In genomic region chr15:45185903-45186770, GRCh38 we compare ENCODE assay signal across 8 cellular contexts. TPM values are rescaled to one million over a fixed set of nuclear protein-coding genes. Genes with fewer than 3 reads are reported as not detected.
DNase-seq lines count a peak whose midpoint lies in the region; ATAC-seq and TF ChIP-seq lines count a peak whose summit lies in the region.

No MANE protein-coding gene starts in this region.

- H3K4me1 Mint-ChIP-seq in endothelial cell (ENCODE audit: unreplicated experiment): peaks cover 39% of the 10 kb centered on the region
- H3K4me1 Mint-ChIP-seq in neural crest cell: peaks cover 62% of the 10 kb centered on the region

- peak overlapping the region; percentile 57 for H3K27ac Mint-ChIP-seq in endothelial cell (ENCODE audit: unreplicated experiment)
- peak overlapping the region; percentile 85 for H3K27ac Mint-ChIP-seq in neural crest cell (ENCODE audit: unreplicated experiment)

- H3K9me3 Mint-ChIP-seq in endothelial cell (ENCODE audit: unreplicated experiment): no peaks in the 10 kb centered on the region
- H3K9me3 Mint-ChIP-seq in neural crest cell: peaks cover 2% of the 10 kb centered on the region

- peaks cover 20% of the 10 kb centered on the region for H3K27me3 Mint-ChIP-seq in endothelial cell (ENCODE audit: unreplicated experiment)
- peaks cover 4% of the 10 kb centered on the region for H3K27me3 Mint-ChIP-seq in neural crest cell (ENCODE audit: low read depth)

- peak overlapping the region; percentile 75 for H3K4me3 ChIP-seq in AG10803 (ENCODE audit: low read length)

- TF ChIP-seq CTCF in AG10803 (conservative IDR thresholded peaks at IDR 0.05; ENCODE audit: low read length) (no peak), endothelial cell (IDR thresholded peaks at IDR 0.05; ENCODE audit: unreplicated experiment) (no peak), neural crest cell (conservative IDR thresholded peaks at IDR 0.05) (no peak)

- peak overlapping the region; percentile 96 for H3K4me3 Mint-ChIP-seq in endothelial cell (ENCODE audit: unreplicated experiment)
- peak overlapping the region; percentile 96 for H3K4me3 Mint-ChIP-seq in neural crest cell

- no peak for ATAC-seq in GM18520 (IDR thresholded peaks at IDR 0.05; ENCODE audit: unreplicated experiment)
- no peak for ATAC-seq in HG03439 (IDR thresholded peaks at IDR 0.05; ENCODE audit: unreplicated experiment)
- no peak for ATAC-seq in HG03571 (IDR thresholded peaks at IDR 0.05; ENCODE audit: unreplicated experiment)

- peaks cover 12% of the 10 kb centered on the region for H3K36me3 Mint-ChIP-seq in endothelial cell (ENCODE audit: low read depth, unreplicated experiment)
- H3K36me3 Mint-ChIP-seq in neural crest cell (ENCODE audit: low read depth): peaks cover 4% of the 10 kb centered on the region

- peak; percentile 38 for DNase-seq in AG10803 (ENCODE audit: low read depth)
- DNase-seq in M059J (ENCODE audit: low read depth): peak; percentile 52
- no peak for DNase-seq in endothelial cell (ENCODE audit: low spot score)
- DNase-seq in neural crest cell (ENCODE audit: low read depth, low spot score): no peak
- no peak for DNase-seq in cerebellar nuclear complex (lab: John Stamatoyannopoulos, UW)

RNA-seq across cellular contexts. Expression of gene SHF, which starts 1.6 kb away (rescaled TPM):
- total RNA-seq in M059J (2014; rRNA removed; shearing (Covaris generic)): 0.96 and 1.5 TPM in 2 replicates
- 23.0 TPM for total RNA-seq in endothelial cell (ENCODE audit: unreplicated experiment)
- 55.0 and 59.0 TPM in 2 replicates for total RNA-seq in neural crest cell

RNA-seq across cellular contexts. Expression of gene DUOX1, which starts 56.3 kb away (rescaled TPM):
- total RNA-seq in M059J (2014; rRNA removed; shearing (Covaris generic)): not detected in 2 replicates
- not detected for total RNA-seq in endothelial cell (ENCODE audit: unreplicated experiment)
- not detected in 2 replicates for total RNA-seq in neural crest cell

RNA-seq across cellular contexts. Expression of gene DUOXA1, which starts 56.5 kb away (rescaled TPM):
- not detected in 2 replicates for total RNA-seq in M059J (2014; rRNA removed; shearing (Covaris generic))
- total RNA-seq in endothelial cell (ENCODE audit: unreplicated experiment) (1.9 TPM), neural crest cell (not detected in 2 replicates)

Comparison
In these comparisons a context has a peak if more than half of its experiments do, and no peak if none do; other contexts are left out.
1. DNase-seq: peak in AG10803 (single experiment) and M059J (single experiment); none in endothelial cell (single experiment), neural crest cell (single experiment) and cerebellar nuclear complex (0 of 2).